Comparison of ENCODE assay signal across 15 cellular contexts in genomic region chr10:132311338-132311939, GRCh38. TPM values are rescaled to one million over a fixed set of nuclear protein-coding genes. Genes with fewer than 3 reads are reported as not detected.
A peak's percentile ranks its signal among the peaks of the same experiment; 100 is the strongest.
DNase-seq lines count a peak whose midpoint lies in the region; ATAC-seq, FAIRE-seq and TF ChIP-seq lines count a peak whose summit lies in the region.
"Had no signal": no experiment of that assay in that cellular context is flagged by ENCODE, and none has a peak within 500 bp of the region (broad histone marks: within the 10 kb centered on the region; RNA-seq: fewer than 3 reads in every experiment).

No MANE protein-coding gene starts in this region.

- H3K27me3 ChIP-seq in H1 (replicated peaks in 1 of 4; ENCODE audit: control insufficient read depth in 3 of 4, extremely low read depth in 1 of 4, insufficient read depth in 3 of 4, low read length in 3 of 4), result peaks cover 20 to 35% (median 30%) of the 10 kb centered on the region in 4 experiments; a peak in 6 of 7 replicates

- POLR2A ChIA-PET in H1 (lab: Charles Lee; ENCODE audit: partially characterized antibody) (no interaction called here), GM10248 (lab: Yijun Ruan, JAX) (no interaction called here)

- no peak overlapping the region for H2BK5ac ChIP-seq in H1 (ENCODE audit: low read depth, low read length)

- peaks cover 13% of the 10 kb centered on the region; the same call in 1 of the 2 replicates for H3K23me2 ChIP-seq in H1 (ENCODE audit: low read depth, low read length)

- DNase-seq in NCI-H524 (lab: John Stamatoyannopoulos, UW) (peak; percentile 3 to 69), NCI-H524 treated with DMSO at 0.1 percent for 48 hours (lab: John Stamatoyannopoulos, UW) (no peak), HT1080 (ENCODE audit: low read depth) (peak; percentile 20), H1 (ENCODE audit: low read depth in 1 of 2, low spot score in 2 of 2) (no peak), retina (peak; percentile 78), osteocyte (ENCODE audit: extremely low spot score, unreplicated experiment) (no peak), GM10248 (ENCODE audit: extremely low spot score) (no peak)
- DNase-seq: activated CD4-positive, alpha-beta memory T cell treated with anti-CD3 and anti-CD28 coated beads, Interleukin-2, amount 10 ng/mL, durations not matched to agents 7 days and 5 days; activated naive CD4-positive, alpha-beta T cell treated with anti-CD3 and anti-CD28 coated beads for 36 hours; NCI-H446; T-helper 9 cell had no signal

- no peak overlapping the region for H3K9ac ChIP-seq in H1 (replicated peaks in 1 of 4; ENCODE audit: extremely low read depth in 1 of 4, low read depth in 3 of 4, low read length in 3 of 4)

- TF ChIP-seq RAD21 in H1 (IDR thresholded peaks at IDR 0.05 in 1 of 2, conservative IDR thresholded peaks at IDR 0.05 in 1 of 2; ENCODE audit: low read depth in 2 of 2, low read length in 2 of 2), result no peak; a peak in 1 of 4 replicates

- H3K79me1 ChIP-seq in H1 (ENCODE audit: low read depth, low read length), result no peaks in the 10 kb centered on the region

- no peak overlapping the region for H4K5ac ChIP-seq in H1 (ENCODE audit: insufficient read length, low read depth, low read length)

- H4K91ac ChIP-seq in H1 (replicated peaks; ENCODE audit: insufficient read length, low read length), result no peak overlapping the region

- no peak overlapping the region for H3K27ac Mint-ChIP-seq in osteocyte (ENCODE audit: unreplicated experiment)
- H3K27ac Mint-ChIP-seq: activated CD4-positive, alpha-beta memory T cell treated with anti-CD3 and anti-CD28 coated beads, Interleukin-2, amount 10 ng/mL, durations not matched to agents 7 days and 5 days; activated naive CD4-positive, alpha-beta T cell treated with anti-CD3 and anti-CD28 coated beads for 36 hours had no signal

- H3K4me1 Mint-ChIP-seq in osteocyte (ENCODE audit: unreplicated experiment), result peaks cover 9% of the 10 kb centered on the region

- H2AFZ ChIP-seq in H1 (ENCODE audit: low read length), result no peak overlapping the region

- no peak overlapping the region for H3K56ac ChIP-seq in H1 (replicated peaks; ENCODE audit: insufficient read length, low read depth, low read length)

- TF ChIP-seq POLR2A in H1 (IDR thresholded peaks at IDR 0.05; ENCODE audit: control extremely low read depth in 1 of 2, low read depth in 2 of 2, low read length in 2 of 2), result no peak

- H4K8ac ChIP-seq in H1 (ENCODE audit: extremely low read depth, insufficient read depth, low read length), result no peak overlapping the region

- no peak overlapping the region for H3K4me3 ChIP-seq in H1 (ENCODE audit: extremely low read depth in 1 of 4, insufficient read depth in 2 of 4, low read depth in 3 of 4, low read length in 4 of 4)
- H3K4me3 ChIP-seq: thoracic aorta had no signal

- no peak overlapping the region for H2BK12ac ChIP-seq in H1 (ENCODE audit: low read depth, low read length)

- no peak overlapping the region for H3K4me3 Mint-ChIP-seq in osteocyte (ENCODE audit: unreplicated experiment)
- H3K4me3 Mint-ChIP-seq: activated CD4-positive, alpha-beta memory T cell treated with anti-CD3 and anti-CD28 coated beads, Interleukin-2, amount 10 ng/mL, durations not matched to agents 7 days and 5 days; activated naive CD4-positive, alpha-beta T cell treated with anti-CD3 and anti-CD28 coated beads for 36 hours had no signal

- FAIRE-seq in H1 (lab: Jason Lieb, UNC), result no peak
- FAIRE-seq: D721Med, frontal cortex had no signal

- H3K14ac ChIP-seq in H1 (ENCODE audit: insufficient read length), result no peak overlapping the region

- H2BK15ac ChIP-seq in H1 (ENCODE audit: low read length), result no peak overlapping the region

- H3K4ac ChIP-seq in H1 (replicated peaks; ENCODE audit: insufficient read length, low read depth, low read length), result no peak overlapping the region

- H3K36me3 ChIP-seq in H1 (ENCODE audit: control insufficient read depth in 2 of 4, insufficient read depth in 4 of 4, low read length in 3 of 4), result no peaks in the 10 kb centered on the region
- H3K36me3 ChIP-seq: thoracic aorta had no signal

- no peak overlapping the region for H2BK20ac ChIP-seq in H1 (ENCODE audit: low read length)

- CTCF ChIA-PET in H1 (lab: Charles Lee; ENCODE audit: partially characterized antibody) (interaction anchor here (0.7 to 1.2 kb wide), 4 partner anchors 44 to 206 kb away, joined by 3 read pairs; no protein-coding TSS in a partner anchor), GM10248 (lab: Yijun Ruan, JAX) (interaction anchor here (1.2 kb wide), 1 partner anchor 42 kb away, joined by 3 read pairs; no protein-coding TSS in a partner anchor)

- WGBS in H1 (ENCODE audit: extremely low coverage in 1 of 2, insufficient coverage in 1 of 2, insufficient read length in 1 of 2, insufficient replicate concordance in 2 of 2, low coverage in 1 of 2, low lambda C conversion rate in 2 of 2, missing lambda C conversion rate in 1 of 2), 2 experiments, result 76% methylated on average over 18 of the region's 18 CpGs; no CpG with 5 or more reads in 1 of the 2 experiments

- no peaks in the 10 kb centered on the region for H3K79me2 ChIP-seq in H1 (ENCODE audit: control insufficient read depth in 1 of 2, insufficient read depth in 2 of 2, low read length in 2 of 2)

- H4K20me1 ChIP-seq in H1 (replicated peaks in 1 of 2; ENCODE audit: control insufficient read depth in 1 of 2, insufficient read depth in 2 of 2, low read length in 2 of 2), result no peaks in the 10 kb centered on the region

- H2AK5ac ChIP-seq in H1 (ENCODE audit: low read depth, low read length), result no peak overlapping the region

- no peak overlapping the region for H3K23ac ChIP-seq in H1 (ENCODE audit: insufficient read length)

- TF ChIP-seq EP300 in H1 (IDR thresholded peaks at IDR 0.05; ENCODE audit: borderline replicate concordance in 1 of 2, low read depth in 2 of 2, low read length in 2 of 2), result no peak

- H3K18ac ChIP-seq in H1 (ENCODE audit: extremely low read depth, low read length), result no peak overlapping the region

- TF ChIP-seq CTCF in H1 (IDR thresholded peaks at IDR 0.05; ENCODE audit: control extremely low read depth in 1 of 3, insufficient read depth in 1 of 3, low read depth in 1 of 3, low read length in 3 of 3) (peak in 2 of 3 experiments; percentile 16 to 19; a peak in 2 of 4 replicates), osteocyte (IDR thresholded peaks at IDR 0.05) (no peak), GM10248 (IDR thresholded peaks at IDR 0.05; ENCODE audit: control extremely low read depth, extremely low read depth, low read depth, missing control alignments) (no peak)

- H3K27ac ChIP-seq in H1 (ENCODE audit: low read depth, low read length), result no peak overlapping the region
- H3K27ac ChIP-seq: thoracic aorta had no signal

- no peaks in the 10 kb centered on the region for H3K27me3 Mint-ChIP-seq in osteocyte (ENCODE audit: unreplicated experiment)

- peaks cover 1 to 9% (median 4%) of the 10 kb centered on the region in 4 experiments; a peak in 5 of 7 replicates for H3K4me1 ChIP-seq in H1 (replicated peaks in 1 of 4; ENCODE audit: control insufficient read depth in 3 of 4, insufficient read depth in 4 of 4, low read length in 3 of 4)

- no peak overlapping the region for H3K4me2 ChIP-seq in H1 (ENCODE audit: insufficient read depth in 1 of 2, low read depth in 2 of 2, low read length in 2 of 2)

- H3K36me3 Mint-ChIP-seq in osteocyte (ENCODE audit: unreplicated experiment), result peaks cover 5% of the 10 kb centered on the region

- no peak for ATAC-seq in GM19324 (IDR thresholded peaks at IDR 0.05; ENCODE audit: low FRiP score, unreplicated experiment)

- H2BK120ac ChIP-seq in H1 (replicated peaks; ENCODE audit: low read depth, low read length), result no peak overlapping the region

- peaks cover 0 to 4% of the 10 kb centered on the region in 2 experiments; a peak in 2 of 4 replicates for H3K9me3 ChIP-seq in H1 (ENCODE audit: insufficient read depth in 2 of 2, low read depth in 1 of 2, low read length in 1 of 2)
- H3K9me3 ChIP-seq: thoracic aorta had no signal

- H3K9me3 Mint-ChIP-seq in osteocyte (ENCODE audit: unreplicated experiment), result peaks cover 4% of the 10 kb centered on the region

TF ChIP-seq in H1, 55 proteins besides CTCF, POLR2A, EP300 and RAD21 (continues in another document):
- TF ChIP-seq HDAC6 (IDR thresholded peaks at IDR 0.05; ENCODE audit: low read depth, low read length) (no peak), NANOG (IDR thresholded peaks at IDR 0.05; ENCODE audit: insufficient read depth, low read depth, low read length, poor library complexity, severe bottlenecking) (no peak), JUND (IDR thresholded peaks at IDR 0.05; ENCODE audit: low read length) (0 out of 2 replicates have a peak, but pooled peaks have one; percentile 15), TBP (IDR thresholded peaks at IDR 0.05; ENCODE audit: low read depth, low read length) (no peak)

RNA-seq across cellular contexts. Expression of gene STK32C, which starts 3.7 kb away (rescaled TPM):
- 11.5 and 14.4 TPM in 2 replicates for total RNA-seq in HT1080 (2014; rRNA removed; shearing (Covaris generic))
- polyA plus RNA-seq in HT1080 (2015; cell fraction: cytosol; rRNA removed), result 18.6 and 22.4 TPM in 2 replicates
- 13.9 and 15.9 TPM in 2 replicates for polyA plus RNA-seq in HT1080 (2015; cell fraction: nucleus; rRNA removed)
- total RNA-seq in H1 (2021; fragmentation: NEBNext Ultra II Directional; extraction: Animal tissue kit (Norgen Biotek cat#: 25700)), result 15.6 and 17.3 TPM in 2 replicates
- polyA plus RNA-seq in H1 (2011; rRNA removed), result 10.6 and 18.1 TPM in 2 replicates
- 19.9 TPM for polyA plus RNA-seq in H1 (2011; cell fraction: cytosol; rRNA removed)
- 22.0 TPM for polyA plus RNA-seq in H1 (2011; cell fraction: nucleus; rRNA removed)
- polyA plus RNA-seq in H1 (2012, experiment 1 of 2), result 13.4 to 23.5 TPM (median 20.3 TPM) in 4 replicates
- 11.9 TPM for polyA plus RNA-seq in H1 (2012, experiment 2 of 2)
- 11.6 TPM for polyA plus RNA-seq in H1 (2013, experiment 1 of 2)
- 10.9 TPM for polyA plus RNA-seq in H1 (2013, experiment 2 of 2)
- polyA minus RNA-seq in H1 (2011; rRNA and poly(A)+ RNA removed), result 7.3 and 11.0 TPM in 2 replicates
- polyA minus RNA-seq in H1 (2011; cell fraction: cytosol; rRNA and poly(A)+ RNA removed), result 5.1 TPM
- 8.8 TPM for polyA minus RNA-seq in H1 (2011; cell fraction: nucleus; rRNA and poly(A)+ RNA removed)
- total RNA-seq in osteocyte, result 15.7 and 17.3 TPM in 2 replicates

RNA-seq across cellular contexts. Expression of gene LRRC27, which starts 20.6 kb away (rescaled TPM):
- total RNA-seq in HT1080 (2014; rRNA removed; shearing (Covaris generic)), result 2.4 and 5.2 TPM in 2 replicates
- 3.2 and 5.9 TPM in 2 replicates for polyA plus RNA-seq in HT1080 (2015; cell fraction: cytosol; rRNA removed)
- polyA plus RNA-seq in HT1080 (2015; cell fraction: nucleus; rRNA removed), result 4.9 and 8.1 TPM in 2 replicates
- total RNA-seq in H1 (2021; fragmentation: NEBNext Ultra II Directional; extraction: Animal tissue kit (Norgen Biotek cat#: 25700)), result 3.8 and 4.3 TPM in 2 replicates
- 1.2 and 2.0 TPM in 2 replicates for polyA plus RNA-seq in H1 (2011; rRNA removed)
- 3.1 TPM for polyA plus RNA-seq in H1 (2011; cell fraction: cytosol; rRNA removed)
- polyA plus RNA-seq in H1 (2011; cell fraction: nucleus; rRNA removed), result 8.2 TPM
- polyA plus RNA-seq in H1 (2012, experiment 1 of 2), result 2.8 to 4.0 TPM (median 2.9 TPM) in 4 replicates
- polyA plus RNA-seq in H1 (2012, experiment 2 of 2), result 1.7 TPM
- polyA plus RNA-seq in H1 (2013, experiment 1 of 2), result 3.6 TPM
- polyA plus RNA-seq in H1 (2013, experiment 2 of 2), result 2.5 TPM
- polyA minus RNA-seq in H1 (2011; rRNA and poly(A)+ RNA removed), result 1.1 and 1.6 TPM in 2 replicates
- polyA minus RNA-seq in H1 (2011; cell fraction: cytosol; rRNA and poly(A)+ RNA removed), result 0.88 TPM
- polyA minus RNA-seq in H1 (2011; cell fraction: nucleus; rRNA and poly(A)+ RNA removed), result 4.0 TPM
- total RNA-seq in osteocyte, result 17.9 and 18.9 TPM in 2 replicates

Comparison
In these comparisons a context has a peak if more than half of its experiments do, and no peak if none do; other contexts are left out.
1. DNase-seq: peak in NCI-H524 (2 of 2), HT1080 (single experiment) and retina (single experiment); none in NCI-H524 treated with DMSO at 0.1 percent for 48 hours (single experiment), H1 (0 of 2), osteocyte (single experiment) and GM10248 (single experiment).
2. CTCF ChIP-seq: peak in H1 (2 of 3); none in osteocyte (single experiment) and GM10248 (single experiment).